13 cellular contexts compared by ENCODE assay signal in the genomic region with DNA sequence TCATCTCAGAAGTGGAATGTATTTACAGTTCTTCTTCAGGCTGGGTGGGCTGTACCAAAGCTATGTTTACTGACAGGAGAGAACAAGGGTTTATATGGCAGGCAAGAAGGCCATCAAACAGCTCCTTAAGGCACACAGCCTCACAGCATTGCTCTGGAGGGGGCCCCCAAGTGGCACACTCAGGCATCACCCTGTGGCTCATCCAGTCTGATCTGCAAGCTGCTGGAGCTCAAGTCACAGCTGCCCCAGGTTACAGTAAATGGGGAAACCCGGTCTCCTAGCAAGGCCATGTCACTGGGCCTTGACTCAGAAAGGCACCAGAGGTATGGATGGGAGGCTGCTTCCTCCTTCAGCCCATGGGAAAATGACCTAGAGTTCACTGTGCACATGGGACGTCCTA.
DNase-seq lines count a peak whose midpoint lies in the region; ATAC-seq, FAIRE-seq and TF ChIP-seq lines count a peak whose summit lies in the region.
"Had no signal": no experiment of that assay in that cellular context is flagged by ENCODE, and none has a peak within 500 bp of the region (broad histone marks: within the 10 kb centered on the region; RNA-seq: fewer than 3 reads in every experiment).

No MANE protein-coding gene starts in this region.

- no peak for TF ChIP-seq CTCF in activated CD8-positive, alpha-beta T cell treated with anti-CD3 and anti-CD28 coated beads for 36 hours (IDR thresholded peaks at IDR 0.05)
- TF ChIP-seq CTCF in endodermal cell (conservative IDR thresholded peaks at IDR 0.05) (peak; percentile 71), pancreas (IDR thresholded peaks at IDR 0.05) (no peak)

- H3K4me1 ChIP-seq in endodermal cell (ENCODE audit: control insufficient read depth, insufficient read depth, low read length) (no peaks in the 10 kb centered on the region), aorta (ENCODE audit: control insufficient read depth in 1 of 2, insufficient read depth in 2 of 2, low read length in 2 of 2) (no peaks in the 10 kb centered on the region), pancreas (no peaks in the 10 kb centered on the region)

- H3K36me3 ChIP-seq in endodermal cell (ENCODE audit: control insufficient read depth, insufficient read depth, low read length) (no peaks in the 10 kb centered on the region), aorta (ENCODE audit: control insufficient read depth in 1 of 2, insufficient read depth in 2 of 2, low read length in 1 of 2) (peaks cover 0 to 4% of the 10 kb centered on the region in 2 donors), pancreas (no peaks in the 10 kb centered on the region)

- H3K4me3 Mint-ChIP-seq in activated CD8-positive, alpha-beta T cell treated with anti-CD3 and anti-CD28 coated beads for 36 hours = no peak overlapping the region
- H3K4me3 Mint-ChIP-seq in activated CD8-positive, alpha-beta T cell treated with anti-CD3 and anti-CD28 coated beads, Interleukin-2, amount 10 ng/mL, durations not matched to agents 7 days and 5 days = no peak overlapping the region
- H3K4me3 Mint-ChIP-seq in endodermal cell = no peak overlapping the region
- no peak overlapping the region for H3K4me3 Mint-ChIP-seq in stimulated activated memory B cell treated with anti-CD40 and anti-IgM and Interleukin-4, amounts not matched to agents 10 μg/mL and 1 μg/mL and 100 μg/mL, for 72 hours

- WGBS in endodermal cell (ENCODE audit: insufficient coverage in 1 of 2, insufficient read length in 1 of 2), 2 experiments = 84% methylated on average over 2 of the region's 2 CpGs; no CpG with 5 or more reads in 1 of the 2 experiments
- 87 to 91% methylated on average over 2 of the region's 2 CpGs for WGBS in aorta, 2 donors
- 67 to 73% methylated on average over 2 of the region's 2 CpGs for WGBS in pancreas, 2 donors

- H3K36me3 Mint-ChIP-seq in activated CD8-positive, alpha-beta T cell treated with anti-CD3 and anti-CD28 coated beads for 36 hours (ENCODE audit: low read depth) = peaks cover 1% of the 10 kb centered on the region
- H3K36me3 Mint-ChIP-seq in activated CD8-positive, alpha-beta T cell treated with anti-CD3 and anti-CD28 coated beads, Interleukin-2, amount 10 ng/mL, durations not matched to agents 7 days and 5 days (ENCODE audit: low read depth) = no peaks in the 10 kb centered on the region
- H3K36me3 Mint-ChIP-seq in endodermal cell (ENCODE audit: low read depth) = no peaks in the 10 kb centered on the region
- H3K36me3 Mint-ChIP-seq in stimulated activated memory B cell treated with anti-CD40 and anti-IgM and Interleukin-4, amounts not matched to agents 10 μg/mL and 1 μg/mL and 100 μg/mL, for 72 hours = peaks cover 4% of the 10 kb centered on the region

- H3K9me3 Mint-ChIP-seq in activated CD8-positive, alpha-beta T cell treated with anti-CD3 and anti-CD28 coated beads for 36 hours = peaks cover 3% of the 10 kb centered on the region
- H3K9me3 Mint-ChIP-seq in activated CD8-positive, alpha-beta T cell treated with anti-CD3 and anti-CD28 coated beads, Interleukin-2, amount 10 ng/mL, durations not matched to agents 7 days and 5 days (ENCODE audit: insufficient read depth) = no peaks in the 10 kb centered on the region
- H3K9me3 Mint-ChIP-seq in endodermal cell = no peaks in the 10 kb centered on the region
- no peaks in the 10 kb centered on the region for H3K9me3 Mint-ChIP-seq in stimulated activated memory B cell treated with anti-CD40 and anti-IgM and Interleukin-4, amounts not matched to agents 10 μg/mL and 1 μg/mL and 100 μg/mL, for 72 hours

- peaks cover 6% of the 10 kb centered on the region for H3K9me3 ChIP-seq in endodermal cell (ENCODE audit: control insufficient read depth, low read length)
- no peaks in the 10 kb centered on the region for H3K9me3 ChIP-seq in aorta (ENCODE audit: control insufficient read depth, low read length)
- no peaks in the 10 kb centered on the region for H3K9me3 ChIP-seq in pancreas

- H3K27ac ChIP-seq in endodermal cell (ENCODE audit: low read depth, low read length) (no peak overlapping the region), substantia nigra (ENCODE audit: low read depth, low read length, poor library complexity, severe bottlenecking) (no peak overlapping the region), aorta (ENCODE audit: low read depth in 1 of 2, low read length in 2 of 2) (no peak overlapping the region), pancreas (no peak overlapping the region)

- peak; percentile 14 for DNase-seq in activated CD8-positive, alpha-beta T cell treated with anti-CD3 and anti-CD28 coated beads for 36 hours
- DNase-seq in activated CD8-positive, alpha-beta T cell treated with anti-CD3 and anti-CD28 coated beads, Interleukin-2, amount 10 ng/mL, durations not matched to agents 7 days and 5 days = no peak
- DNase-seq in M059J (ENCODE audit: low read depth) = peak; percentile 15
- peak; percentile 82 for DNase-seq in endodermal cell
- no peak for DNase-seq in substantia nigra (lab: John Stamatoyannopoulos, UW)
- no peak for DNase-seq in aorta
- DNase-seq in pancreas = no peak
- DNase-seq: activated CD4-positive, alpha-beta T cell treated with anti-CD3 and anti-CD28 coated beads for 4 hours; activated effector memory CD4-positive, alpha-beta T cell treated with Interleukin-2 at 50 U/mL for 16 hours; DMS79 treated with DMSO at 0.1 percent for 48 hours; NCI-H187; stimulated activated CD4-positive, alpha-beta T cell treated with anti-CD3 and anti-CD28 coated beads, Interleukin-12 subunit alpha, Interleukin-12 subunit beta, amount 100 ng/mL, for 4 hours had no signal

- no peaks in the 10 kb centered on the region for H3K4me1 Mint-ChIP-seq in activated CD8-positive, alpha-beta T cell treated with anti-CD3 and anti-CD28 coated beads for 36 hours (ENCODE audit: low read depth)
- H3K4me1 Mint-ChIP-seq in activated CD8-positive, alpha-beta T cell treated with anti-CD3 and anti-CD28 coated beads, Interleukin-2, amount 10 ng/mL, durations not matched to agents 7 days and 5 days (ENCODE audit: low read depth) = no peaks in the 10 kb centered on the region
- H3K4me1 Mint-ChIP-seq in endodermal cell = no peaks in the 10 kb centered on the region
- H3K4me1 Mint-ChIP-seq in stimulated activated memory B cell treated with anti-CD40 and anti-IgM and Interleukin-4, amounts not matched to agents 10 μg/mL and 1 μg/mL and 100 μg/mL, for 72 hours = no peaks in the 10 kb centered on the region

- CTCF ChIA-PET in activated CD8-positive, alpha-beta T cell treated with anti-CD3 and anti-CD28 coated beads for 36 hours (lab: Charles Lee) = interaction anchor here (1.0 to 1.4 kb wide), 2 partner anchors 20 to 305 kb away, joined by 3 to 6 read pairs; no protein-coding TSS in a partner anchor
- CTCF ChIA-PET in activated CD8-positive, alpha-beta T cell treated with anti-CD3 and anti-CD28 coated beads, Interleukin-2, amount 10 ng/mL, durations not matched to agents 7 days and 5 days (lab: Charles Lee) = no interaction called here

- H3K4me3 ChIP-seq in endodermal cell (ENCODE audit: low read length) (no peak overlapping the region), aorta (ENCODE audit: low read length in 2 of 2) (no peak overlapping the region), pancreas (no peak overlapping the region)

- H3K27me3 ChIP-seq in endodermal cell (ENCODE audit: control insufficient read depth, insufficient read depth, low read length, poor library complexity, severe bottlenecking) (no peaks in the 10 kb centered on the region), aorta (ENCODE audit: control insufficient read depth in 1 of 2, insufficient read depth in 2 of 2, low read length in 1 of 2) (no peaks in the 10 kb centered on the region), pancreas (no peaks in the 10 kb centered on the region)

- POLR2A ChIA-PET in activated CD8-positive, alpha-beta T cell treated with anti-CD3 and anti-CD28 coated beads for 36 hours (lab: Charles Lee) = no interaction called here
- POLR2A ChIA-PET in activated CD8-positive, alpha-beta T cell treated with anti-CD3 and anti-CD28 coated beads, Interleukin-2, amount 10 ng/mL, durations not matched to agents 7 days and 5 days (lab: Charles Lee) = no interaction called here

- no peak overlapping the region for H3K9ac ChIP-seq in endodermal cell (ENCODE audit: extremely low read depth, low read length, poor library complexity, severe bottlenecking)

- intact Hi-C loops in activated CD8-positive, alpha-beta T cell treated with anti-CD3 and anti-CD28 coated beads for 36 hours (cut with micrococcal nuclease) = no loop called here
- intact Hi-C loops in aorta (cut with DNase I) = no loop called here
- intact Hi-C loops in pancreas (cut with DNase I) = no loop called here

- FAIRE-seq in pancreas (lab: Jason Lieb, UNC) = no peak

- no peak for ATAC-seq in activated CD8-positive, alpha-beta T cell treated with anti-CD3 and anti-CD28 coated beads for 36 hours
- no peak for ATAC-seq in activated CD8-positive, alpha-beta T cell treated with anti-CD3 and anti-CD28 coated beads, Interleukin-2, amount 10 ng/mL, durations not matched to agents 7 days and 5 days
- ATAC-seq in stimulated activated memory B cell treated with anti-CD40 and anti-IgM and Interleukin-4, amounts not matched to agents 10 μg/mL and 1 μg/mL and 100 μg/mL, for 72 hours = peak; percentile 25
- ATAC-seq in aorta (ENCODE audit: low FRiP score) (no peak), pancreas (no peak)

- H3K27me3 Mint-ChIP-seq in activated CD8-positive, alpha-beta T cell treated with anti-CD3 and anti-CD28 coated beads for 36 hours = no peaks in the 10 kb centered on the region
- no peaks in the 10 kb centered on the region for H3K27me3 Mint-ChIP-seq in activated CD8-positive, alpha-beta T cell treated with anti-CD3 and anti-CD28 coated beads, Interleukin-2, amount 10 ng/mL, durations not matched to agents 7 days and 5 days (ENCODE audit: low read depth)
- H3K27me3 Mint-ChIP-seq in endodermal cell (ENCODE audit: insufficient read depth) = peaks cover 4% of the 10 kb centered on the region
- no peaks in the 10 kb centered on the region for H3K27me3 Mint-ChIP-seq in stimulated activated memory B cell treated with anti-CD40 and anti-IgM and Interleukin-4, amounts not matched to agents 10 μg/mL and 1 μg/mL and 100 μg/mL, for 72 hours

- H3K27ac Mint-ChIP-seq in activated CD8-positive, alpha-beta T cell treated with anti-CD3 and anti-CD28 coated beads for 36 hours = no peak overlapping the region
- H3K27ac Mint-ChIP-seq in activated CD8-positive, alpha-beta T cell treated with anti-CD3 and anti-CD28 coated beads, Interleukin-2, amount 10 ng/mL, durations not matched to agents 7 days and 5 days = no peak overlapping the region
- H3K27ac Mint-ChIP-seq in endodermal cell = no peak overlapping the region
- H3K27ac Mint-ChIP-seq in stimulated activated memory B cell treated with anti-CD40 and anti-IgM and Interleukin-4, amounts not matched to agents 10 μg/mL and 1 μg/mL and 100 μg/mL, for 72 hours = no peak overlapping the region

Comparison
In these comparisons a context has a peak if more than half of its experiments do, and no peak if none do; other contexts are left out.
1. DNase-seq: peak in activated CD8-positive, alpha-beta T cell treated with anti-CD3 and anti-CD28 coated beads for 36 hours (single experiment), M059J (single experiment) and endodermal cell (single experiment); none in activated CD8-positive, alpha-beta T cell treated with anti-CD3 and anti-CD28 coated beads, Interleukin-2, amount 10 ng/mL, durations not matched to agents 7 days and 5 days (single experiment), substantia nigra (0 of 49), aorta (0 of 2) and pancreas (0 of 6).